In the genomic region with DNA sequence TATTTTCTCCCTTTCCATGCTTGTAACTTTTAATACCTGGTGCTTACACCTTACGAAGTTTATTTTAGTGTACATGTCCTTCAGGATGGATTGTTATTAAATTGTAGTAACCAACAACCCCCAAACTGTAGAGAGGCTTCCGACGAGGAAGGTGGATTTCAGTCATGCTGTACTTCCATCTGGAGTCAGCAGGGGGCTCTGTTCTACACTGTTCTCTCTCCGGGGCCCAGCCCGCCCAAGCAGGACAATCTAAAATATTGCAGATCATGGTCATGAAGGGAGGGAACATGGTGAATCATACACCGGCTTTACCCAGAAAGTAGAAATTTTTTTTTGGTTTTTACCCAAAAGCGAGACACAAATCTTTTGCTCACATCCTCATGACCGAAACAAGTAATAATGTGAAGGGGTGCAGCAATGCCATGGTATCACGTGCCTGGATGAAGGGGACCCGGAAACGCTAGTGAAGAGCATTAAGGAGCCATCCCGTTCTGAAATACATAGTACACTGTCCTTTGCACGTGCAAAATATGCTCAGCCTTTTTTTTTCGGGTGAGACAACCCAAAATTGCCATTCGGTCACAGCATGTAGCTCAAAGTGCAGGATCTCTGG, we compare ENCODE assay signal across 8 cellular contexts.
DNase-seq lines count a peak whose midpoint lies in the region; FAIRE-seq and TF ChIP-seq lines count a peak whose summit lies in the region.

No MANE protein-coding gene starts in this region.

- no peak overlapping the region for H3K27ac ChIP-seq in VCaP

- H3K4me3 ChIP-seq in H7 (ENCODE audit: insufficient read depth, low read depth, low read length): no peak overlapping the region
- H3K4me3 ChIP-seq in bronchial epithelial cell (ENCODE audit: low read depth, low read length): no peak overlapping the region

- peak; percentile 49 for DNase-seq in H7
- peak; percentile 36 for DNase-seq in LoVo (ENCODE audit: low spot score)
- peak; percentile 53 for DNase-seq in bronchial epithelial cell (ENCODE audit: low read depth)
- DNase-seq in islet precursor cell: peak; percentile 64
- peak; percentile 23 to 49 (median 39) for DNase-seq in stimulated activated CD4-positive, alpha-beta T cell treated with anti-CD3 and anti-CD28 coated beads, Interleukin-1b, Interleukin-23, amount 100 ng/mL, for 24 hours (ENCODE audit: low read depth in 4 of 4, low spot score in 1 of 4)
- no peak for DNase-seq in GOT3 (lab: John Stamatoyannopoulos, UW)

- TF ChIP-seq CTCF in GM12872 (IDR thresholded peaks at IDR 0.05; ENCODE audit: insufficient read depth, low read depth, low read length) (peak; percentile 78), VCaP (conservative IDR thresholded peaks at IDR 0.05) (peak; percentile 87), bronchial epithelial cell (IDR thresholded peaks at IDR 0.05; ENCODE audit: insufficient read depth, low read length, severe bottlenecking) (peak; percentile 81)

- H3K27me3 ChIP-seq in H7 (ENCODE audit: control insufficient read depth, insufficient read depth, low read length) (no peaks in the 10 kb centered on the region), bronchial epithelial cell (ENCODE audit: control insufficient read depth, insufficient read depth, low read length) (no peaks in the 10 kb centered on the region)

- H3K36me3 ChIP-seq in H7 (replicated peaks; ENCODE audit: control insufficient read depth, insufficient read depth, low read length) (no peaks in the 10 kb centered on the region), bronchial epithelial cell (ENCODE audit: control insufficient read depth, insufficient read depth, low read length) (no peaks in the 10 kb centered on the region)

- FAIRE-seq in bronchial epithelial cell (lab: Jason Lieb, UNC): no peak
